In genomic region chr3:40494698-40495097, GRCh38 we compare ENCODE assay signal across 1 cellular context.
TF ChIP-seq lines count a peak whose summit lies in the region.

No MANE protein-coding gene starts in this region.

TF ChIP-seq in K562, 482 proteins besides CTCF, POLR2A, EP300 and RAD21:
- TF ChIP-seq TFE3 (CRISPR knock-in tag; IDR thresholded peaks at IDR 0.05) = peak; percentile 26
- TF ChIP-seq, protein P1, sequence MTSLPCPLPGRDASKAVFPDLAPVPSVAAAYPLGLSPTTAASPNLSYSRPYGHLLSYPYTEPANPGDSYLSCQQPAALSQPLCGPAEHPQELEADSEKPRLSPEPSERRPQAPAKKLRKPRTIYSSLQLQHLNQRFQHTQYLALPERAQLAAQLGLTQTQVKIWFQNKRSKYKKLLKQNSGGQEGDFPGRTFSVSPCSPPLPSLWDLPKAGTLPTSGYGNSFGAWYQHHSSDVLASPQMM (CRISPR knock-in tag; IDR thresholded peaks at IDR 0.05) = no peak
